ENCODE assay signal across 14 cellular contexts in genomic region chr10:125001313-125002043, GRCh38. TPM values are rescaled to one million over a fixed set of nuclear protein-coding genes. Genes with fewer than 3 reads are reported as not detected.
A peak's percentile ranks its signal among the peaks of the same experiment; 100 is the strongest.
DNase-seq lines count a peak whose midpoint lies in the region; ATAC-seq and TF ChIP-seq lines count a peak whose summit lies in the region.
"Had no signal": no experiment of that assay in that cellular context is flagged by ENCODE, and none has a peak within 500 bp of the region (broad histone marks: within the 10 kb centered on the region; RNA-seq: fewer than 3 reads in every experiment).

No MANE protein-coding gene starts in this region.

- H3K4me1 ChIP-seq in upper lobe of left lung = peaks cover 27 to 38% (median 35%) of the 10 kb centered on the region in 4 donors

- peaks cover 9% of the 10 kb centered on the region for H3K36me3 Mint-ChIP-seq in neural crest cell (ENCODE audit: low read depth)
- H3K36me3 Mint-ChIP-seq: activated naive CD8-positive, alpha-beta T cell treated with anti-CD3 and anti-CD28 coated beads, Interleukin-2, amount 10 ng/mL, durations not matched to agents 7 days and 5 days had no signal

- H3K9me3 ChIP-seq in upper lobe of left lung = no peaks in the 10 kb centered on the region

- H3K36me3 ChIP-seq in upper lobe of left lung = peaks cover 21 to 89% (median 68%) of the 10 kb centered on the region in 4 donors

- H3K4me3 Mint-ChIP-seq in neural crest cell = peak overlapping the region; percentile 79
- H3K4me3 Mint-ChIP-seq: activated CD4-positive, alpha-beta T cell treated with anti-CD3 and anti-CD28 coated beads, Interleukin-2, amount 10 ng/mL, durations not matched to agents 7 days and 5 days; activated naive CD8-positive, alpha-beta T cell treated with anti-CD3 and anti-CD28 coated beads, Interleukin-2, amount 10 ng/mL, durations not matched to agents 7 days and 5 days had no signal

- H3K9me3 Mint-ChIP-seq in neural crest cell = no peaks in the 10 kb centered on the region
- H3K9me3 Mint-ChIP-seq: activated CD4-positive, alpha-beta T cell treated with anti-CD3 and anti-CD28 coated beads, Interleukin-2, amount 10 ng/mL, durations not matched to agents 7 days and 5 days; activated naive CD8-positive, alpha-beta T cell treated with anti-CD3 and anti-CD28 coated beads, Interleukin-2, amount 10 ng/mL, durations not matched to agents 7 days and 5 days had no signal

- TF ChIP-seq EP300 in upper lobe of left lung (IDR thresholded peaks at IDR 0.05) = no peak

- TF ChIP-seq CTCF in neural crest cell (conservative IDR thresholded peaks at IDR 0.05) = no peak
- TF ChIP-seq CTCF in upper lobe of left lung (IDR thresholded peaks at IDR 0.05) = no peak

- H3K4me1 Mint-ChIP-seq in neural crest cell = peaks cover 35% of the 10 kb centered on the region
- H3K4me1 Mint-ChIP-seq: activated CD4-positive, alpha-beta T cell treated with anti-CD3 and anti-CD28 coated beads, Interleukin-2, amount 10 ng/mL, durations not matched to agents 7 days and 5 days; activated naive CD8-positive, alpha-beta T cell treated with anti-CD3 and anti-CD28 coated beads, Interleukin-2, amount 10 ng/mL, durations not matched to agents 7 days and 5 days had no signal

- WGBS in upper lobe of left lung, 2 donors = 64 to 76% methylated on average over 7 to 18 of the region's 21 CpGs

- DNase-seq in activated effector memory CD4-positive, alpha-beta T cell treated with anti-CD3 and anti-CD28 coated beads, Interleukin-2, amount 50 U/mL, for 16 hours = peak; percentile 38
- DNase-seq in activated effector memory CD4-positive, alpha-beta T cell treated with Interleukin-2 at 50 U/mL for 16 hours = no peak
- DNase-seq in foreskin melanocyte = peak; percentile 94
- DNase-seq in neural crest cell (ENCODE audit: low read depth, low spot score) = peak; percentile 30
- DNase-seq in upper lobe of left lung = peak; percentile 20 to 46
- no peak for DNase-seq in stimulated activated CD4-positive, alpha-beta T cell treated with anti-CD3 and anti-CD28 coated beads, Interleukin-4, amount 100 ng/mL, for 24 hours
- no peak for DNase-seq in glomerular visceral epithelial cell (ENCODE audit: extremely low spot score)
- DNase-seq: activated CD4-positive, alpha-beta T cell treated with anti-CD3 and anti-CD28 coated beads, Interleukin-2, amount 10 ng/mL, durations not matched to agents 7 days and 5 days; NCI-H345; SIG-M5; stimulated activated CD4-positive, alpha-beta T cell treated with anti-CD3 and anti-CD28 coated beads, Interleukin-15, amount 100 ng/mL, for 24 hours had no signal

- H3K27ac ChIP-seq in upper lobe of left lung = peak overlapping the region; percentile 16 to 72 (median 67)

- no peak overlapping the region for H3K4me3 ChIP-seq in upper lobe of left lung
- H3K4me3 ChIP-seq: lung had no signal

- ATAC-seq in upper lobe of left lung (ENCODE audit: low FRiP score in 2 of 2) = no peak
- no peak for ATAC-seq in HG03460 (IDR thresholded peaks at IDR 0.05; ENCODE audit: unreplicated experiment)

- peaks cover 6% of the 10 kb centered on the region for H3K27me3 Mint-ChIP-seq in neural crest cell (ENCODE audit: low read depth)
- H3K27me3 Mint-ChIP-seq: activated CD4-positive, alpha-beta T cell treated with anti-CD3 and anti-CD28 coated beads, Interleukin-2, amount 10 ng/mL, durations not matched to agents 7 days and 5 days; activated naive CD8-positive, alpha-beta T cell treated with anti-CD3 and anti-CD28 coated beads, Interleukin-2, amount 10 ng/mL, durations not matched to agents 7 days and 5 days had no signal

- no peak for TF ChIP-seq POLR2A in upper lobe of left lung (IDR thresholded peaks at IDR 0.05)

- H3K27ac Mint-ChIP-seq in neural crest cell (ENCODE audit: unreplicated experiment) = peak overlapping the region; percentile 99
- H3K27ac Mint-ChIP-seq: activated CD4-positive, alpha-beta T cell treated with anti-CD3 and anti-CD28 coated beads, Interleukin-2, amount 10 ng/mL, durations not matched to agents 7 days and 5 days; activated naive CD8-positive, alpha-beta T cell treated with anti-CD3 and anti-CD28 coated beads, Interleukin-2, amount 10 ng/mL, durations not matched to agents 7 days and 5 days had no signal

- H3K27me3 ChIP-seq in upper lobe of left lung = no peaks in the 10 kb centered on the region

RNA-seq across cellular contexts. Expression of gene ZRANB1, which starts 59.6 kb away (rescaled TPM):
- total RNA-seq in neural crest cell (22.6 and 24.0 TPM in 2 replicates), upper lobe of left lung (10 to 100 TPM; 14.6 to 35.4 (median 17.1) TPM)

Comparison
In these comparisons a context has a peak if more than half of its experiments do, and no peak if none do; other contexts are left out.
1. DNase-seq: peak in activated effector memory CD4-positive, alpha-beta T cell treated with anti-CD3 and anti-CD28 coated beads, Interleukin-2, amount 50 U/mL, for 16 hours (single experiment), foreskin melanocyte (single experiment), neural crest cell (single experiment) and upper lobe of left lung (2 of 2); none in activated effector memory CD4-positive, alpha-beta T cell treated with Interleukin-2 at 50 U/mL for 16 hours (single experiment), stimulated activated CD4-positive, alpha-beta T cell treated with anti-CD3 and anti-CD28 coated beads, Interleukin-4, amount 100 ng/mL, for 24 hours (single experiment) and glomerular visceral epithelial cell (single experiment).